ENCODE assay signal across 1 cellular context in the genomic region with DNA sequence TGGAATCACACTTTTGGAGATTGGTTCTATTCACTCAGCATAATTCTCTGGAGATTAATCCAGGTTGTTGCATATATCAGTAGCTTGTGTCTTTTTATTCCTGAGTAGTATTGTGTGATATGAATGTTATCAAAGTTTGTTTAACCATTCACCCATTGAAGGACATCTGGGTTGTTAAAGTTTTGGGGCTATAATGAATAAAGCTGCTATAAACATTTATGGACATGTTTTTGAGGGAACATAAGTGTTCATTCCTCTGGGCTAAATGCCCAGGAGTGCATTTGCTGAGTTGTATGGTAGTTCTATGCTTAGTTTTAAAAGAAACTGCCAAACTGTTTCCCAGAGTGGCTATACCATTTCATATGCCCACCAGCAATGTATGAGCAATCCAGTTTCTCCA.
TF ChIP-seq lines count a peak whose summit lies in the region.

No MANE protein-coding gene starts in this region.

TF ChIP-seq in H1, 55 proteins besides CTCF, POLR2A, EP300 and RAD21 (continued from another document):
- TF ChIP-seq KDM4A (IDR thresholded peaks at IDR 0.05; ENCODE audit: low read depth, low read length, severe bottlenecking) (no peak), CTBP2 (IDR thresholded peaks at IDR 0.05; ENCODE audit: borderline replicate concordance, insufficient read depth, insufficient read length, low read length) (no peak), POLR2AphosphoS5 (IDR thresholded peaks at IDR 0.05; ENCODE audit: low read depth, low read length) (no peak), SP1 (IDR thresholded peaks at IDR 0.05; ENCODE audit: low read depth, low read length) (no peak), GABPA (IDR thresholded peaks at IDR 0.05; ENCODE audit: borderline replicate concordance, insufficient read depth, low read length) (no peak), SIRT6 (IDR thresholded peaks at IDR 0.05; ENCODE audit: low read length) (no peak)
